ENCODE assay signal across 21 cellular contexts in genomic region chr3:37435572-37435971, GRCh38. TPM values are rescaled to one million over a fixed set of nuclear protein-coding genes. Genes with fewer than 3 reads are reported as not detected.
A peak's percentile ranks its signal among the peaks of the same experiment; 100 is the strongest.
DNase-seq lines count a peak whose midpoint lies in the region; ATAC-seq, FAIRE-seq and TF ChIP-seq lines count a peak whose summit lies in the region.
"Had no signal": no experiment of that assay in that cellular context is flagged by ENCODE, and none has a peak within 500 bp of the region (broad histone marks: within the 10 kb centered on the region; RNA-seq: fewer than 3 reads in every experiment).

No MANE protein-coding gene starts in this region.

- TF ChIP-seq POLR2A in K562 (conservative IDR thresholded peaks at IDR 0.05): no peak

- H2AK5ac ChIP-seq in mesendoderm (ENCODE audit: low read length): no peak overlapping the region

- no peak overlapping the region for H4K5ac ChIP-seq in mesendoderm (ENCODE audit: low read length)

- 7% methylated on average over 4 of the region's 4 CpGs for WGBS in K562 (ENCODE audit: insufficient coverage, low coverage, missing lambda C conversion rate)
- WGBS in mesendoderm (ENCODE audit: extremely low coverage, insufficient coverage, low lambda C conversion rate): no CpG with 5 or more reads among the region's 4 CpGs

- DNase-seq in H7 (peak; percentile 32), K562 (ENCODE audit: extremely low read depth in 1 of 4, low spot score in 3 of 4) (peak in 2 of 4 experiments; percentile 57), mesendoderm (peak; percentile 72)
- DNase-seq in stimulated activated CD4-positive, alpha-beta T cell treated with anti-CD3 and anti-CD28 coated beads, Interleukin-4, amount 100 ng/mL, for 4 hours: no peak
- DNase-seq: BE2C, DMS53, MM.1S, NCI-H1092 treated with DMSO at 0.1 percent for 48 hours, NCI-H1436 treated with DMSO at 0.1 percent for 48 hours, NCI-H1930, NCI-H2227 treated with DMSO at 0.1 percent for 48 hours, NCI-H510A, NCI-H774, SHP77, SW 1271 had no signal

- H3K4ac ChIP-seq in mesendoderm (ENCODE audit: low read depth, low read length): no peak overlapping the region

- 0 out of 4 replicates have a peak, but pooled peaks of 1 of the 2 experiments have one; percentile 12 for TF ChIP-seq RAD21 in K562 (CRISPR knock-in tag; conservative IDR thresholded peaks at IDR 0.05 in 1 of 2, IDR thresholded peaks at IDR 0.05 in 1 of 2)

- no TSS peak for BruUV-seq in K562 (replicated peaks; lab: Mats Ljungman, UMichigan)

- H3K9me1 ChIP-seq in K562 (ENCODE audit: control insufficient read depth, insufficient read depth, low read length): no peaks in the 10 kb centered on the region

- no peak overlapping the region for H2BK5ac ChIP-seq in mesendoderm (ENCODE audit: low read length)

- no peak overlapping the region for H4K8ac ChIP-seq in mesendoderm (ENCODE audit: low read depth, low read length)

- H3K36me3 ChIP-seq in H7 (replicated peaks; ENCODE audit: control insufficient read depth, insufficient read depth, low read length): no peaks in the 10 kb centered on the region
- no peaks in the 10 kb centered on the region for H3K36me3 ChIP-seq in Loucy (ENCODE audit: insufficient read depth, low read length)
- no peaks in the 10 kb centered on the region for H3K36me3 ChIP-seq in K562 (ENCODE audit: control insufficient read depth, insufficient read depth, low read length)
- H3K36me3 ChIP-seq in mesendoderm (ENCODE audit: control insufficient read depth, insufficient read depth, low read length): no peaks in the 10 kb centered on the region
- H3K36me3 ChIP-seq: BE2C had no signal

- no peak overlapping the region for H2BK120ac ChIP-seq in mesendoderm (ENCODE audit: low read depth, low read length)

- in situ Hi-C loops in K562 (cut with MboI): no loop called here

- peak; percentile 52 for FAIRE-seq in K562 (lab: Jason Lieb, UNC)
- FAIRE-seq: D721Med had no signal

- no peaks in the 10 kb centered on the region for H3K79me1 ChIP-seq in mesendoderm (ENCODE audit: low read length)

- H3K56ac ChIP-seq in mesendoderm (ENCODE audit: low read length): no peak overlapping the region

- POLR2A ChIA-PET in K562 (lab: Yijun Ruan, JAX): interaction anchor here (0.6 kb wide), 1 partner anchor 48 kb away, joined by 3 read pairs; no protein-coding TSS in a partner anchor

- H3F3A ChIP-seq in Loucy (ENCODE audit: low read depth): no peaks in the 10 kb centered on the region

- H3K79me2 ChIP-seq in Loucy (ENCODE audit: insufficient read depth, low read length) (no peaks in the 10 kb centered on the region), K562 (ENCODE audit: control insufficient read depth, insufficient read depth, low read length) (no peaks in the 10 kb centered on the region), mesendoderm (ENCODE audit: control insufficient read depth, insufficient read depth, low read length) (no peaks in the 10 kb centered on the region)

- H3K18ac ChIP-seq in mesendoderm (ENCODE audit: low read length): no peak overlapping the region

- no peak overlapping the region for H3K27ac ChIP-seq in K562 (ENCODE audit: extremely low read depth, low read depth, low read length)
- H3K27ac ChIP-seq in mesendoderm (ENCODE audit: low read depth, low read length): no peak overlapping the region

- no peaks in the 10 kb centered on the region for H3K9me3 ChIP-seq in Loucy (ENCODE audit: insufficient read depth, low read depth, low read length)
- no peaks in the 10 kb centered on the region for H3K9me3 ChIP-seq in K562 (replicated peaks; ENCODE audit: control insufficient read depth, insufficient read depth, low read depth, low read length)
- H3K9me3 ChIP-seq: BE2C had no signal

- H4K20me1 ChIP-seq in Loucy (ENCODE audit: insufficient read depth, low read length, poor library complexity, severe bottlenecking): no peaks in the 10 kb centered on the region
- no peaks in the 10 kb centered on the region for H4K20me1 ChIP-seq in K562 (replicated peaks; ENCODE audit: control insufficient read depth, insufficient read depth, low read length)

- no peak overlapping the region for H2BK15ac ChIP-seq in mesendoderm (replicated peaks; ENCODE audit: low read depth)

- peaks cover 8% of the 10 kb centered on the region for H3K4me1 ChIP-seq in Loucy (ENCODE audit: insufficient read depth, low read length, poor library complexity, severe bottlenecking)
- no peaks in the 10 kb centered on the region; a peak in 1 of 5 replicates for H3K4me1 ChIP-seq in K562 (replicated peaks in 1 of 2; ENCODE audit: control insufficient read depth in 2 of 2, insufficient read depth in 2 of 2, low read length in 2 of 2)
- no peaks in the 10 kb centered on the region for H3K4me1 ChIP-seq in mesendoderm (ENCODE audit: control insufficient read depth, low read depth, low read length)
- H3K4me1 ChIP-seq: BE2C had no signal

- H3K27me3 ChIP-seq in H7 (ENCODE audit: control insufficient read depth, insufficient read depth, low read length): no peaks in the 10 kb centered on the region
- H3K27me3 ChIP-seq in Loucy (ENCODE audit: insufficient read depth, low read length, poor library complexity, severe bottlenecking): no peaks in the 10 kb centered on the region
- no peaks in the 10 kb centered on the region for H3K27me3 ChIP-seq in K562 (ENCODE audit: control insufficient read depth in 2 of 2, insufficient read depth in 2 of 2, low read length in 2 of 2)
- no peaks in the 10 kb centered on the region for H3K27me3 ChIP-seq in mesendoderm (ENCODE audit: insufficient read depth, low read length, poor library complexity)
- H3K27me3 ChIP-seq: BE2C had no signal

- no peak overlapping the region; the same call in 1 of the 2 replicates for H2AFZ ChIP-seq in Loucy (ENCODE audit: low read length)
- no peak overlapping the region for H2AFZ ChIP-seq in K562 (ENCODE audit: low read depth, low read length)

- CTCF ChIA-PET in K562 (lab: Yijun Ruan, JAX; ENCODE audit: low intra/inter-chr PET ratio): no interaction called here

- H3K4me2 ChIP-seq in Loucy (ENCODE audit: low read depth, low read length, poor library complexity, severe bottlenecking): no peak overlapping the region
- no peak overlapping the region for H3K4me2 ChIP-seq in K562 (ENCODE audit: insufficient read depth, low read length)
- no peak overlapping the region for H3K4me2 ChIP-seq in mesendoderm (ENCODE audit: low read length)

- no peaks in the 10 kb centered on the region for H3K9me2 ChIP-seq in Loucy (replicated peaks; ENCODE audit: low read depth, low read length)

- TF ChIP-seq CTCF in Loucy (conservative IDR thresholded peaks at IDR 0.05; ENCODE audit: low read length) (peak; percentile 56), K562 (IDR thresholded peaks at IDR 0.05 in 2 of 3, conservative IDR thresholded peaks at IDR 0.05 in 1 of 3; ENCODE audit: insufficient read depth in 2 of 3, low read depth in 1 of 3, low read length in 3 of 3) (peak; percentile 28 to 49 (median 29); a peak in 4 of 6 replicates)

- intact Hi-C loops in K562 (cut with micrococcal nuclease): no loop called here

- H3K4me3 ChIP-seq in H7 (ENCODE audit: insufficient read depth, low read depth, low read length) (no peak overlapping the region), Loucy (ENCODE audit: low read length, poor library complexity, severe bottlenecking) (no peak overlapping the region), K562 (no peak overlapping the region), mesendoderm (ENCODE audit: low read length) (no peak overlapping the region)

- H3K9ac ChIP-seq in Loucy (ENCODE audit: low read depth, low read length, poor library complexity, severe bottlenecking) (no peak overlapping the region), K562 (ENCODE audit: insufficient read depth in 1 of 2, low read depth in 2 of 2, low read length in 2 of 2) (no peak overlapping the region), mesendoderm (ENCODE audit: low read length) (no peak overlapping the region)

- peak; percentile 97 for ATAC-seq in K562
- no peak for ATAC-seq in GM19455 (IDR thresholded peaks at IDR 0.05; ENCODE audit: unreplicated experiment)
- ATAC-seq in HG02970 (IDR thresholded peaks at IDR 0.05; ENCODE audit: low FRiP score, unreplicated experiment): no peak

- no peak overlapping the region for H3K23ac ChIP-seq in mesendoderm (ENCODE audit: low read length)

- no peak for TF ChIP-seq EP300 in K562 (IDR thresholded peaks at IDR 0.05; ENCODE audit: low read length)

TF ChIP-seq in K562, 482 proteins besides CTCF, POLR2A, EP300 and RAD21 (continues in another document):
- TF ChIP-seq CBX5 (IDR thresholded peaks at IDR 0.05; ENCODE audit: borderline replicate concordance, low read depth): peak; percentile 45; the same call in 1 of the 2 replicates
- no peak for TF ChIP-seq NUFIP1 (IDR thresholded peaks at IDR 0.05; ENCODE audit: partially characterized antibody)

RNA-seq across cellular contexts. Expression of gene ITGA9, which starts 16.4 kb away (rescaled TPM):
- total RNA-seq in H7 (2014; rRNA removed; shearing (Covaris generic)): 4.3 and 8.3 TPM in 2 replicates
- 0.12 and 0.35 TPM in 2 replicates for total RNA-seq in K562 (2011; cell fraction: chromatin; rRNA removed; ENCODE audit: low replicate concordance)
- total RNA-seq in K562 (2011; cell fraction: nucleolus; rRNA removed): 0.17 TPM in 1 of 2 replicates, not detected in the other
- total RNA-seq in K562 (2011; cell fraction: nucleoplasm; rRNA removed): not detected in 2 replicates
- not detected in 2 replicates for total RNA-seq in K562 (2014; rRNA removed)
- total RNA-seq in K562 (2014; rRNA removed; fragmentation: Illumina TruSeq; extraction: Trizol): not detected in 2 replicates
- total RNA-seq in K562 (2015; rRNA removed; fragmentation: Illumina TruSeq; extraction: Trizol): not detected in 2 replicates
- total RNA-seq in K562 (2021): 0.16 and 0.31 TPM in 2 replicates
- polyA plus RNA-seq in K562 (2011; rRNA removed): 0.03 and 0.08 TPM in 2 replicates
- polyA plus RNA-seq in K562 (2011; cell fraction: cytosol; rRNA removed): 0.01 TPM in 2 replicates
- polyA plus RNA-seq in K562 (2011; cell fraction: nucleus; rRNA removed): 0.20 TPM in 1 of 2 replicates, not detected in the other
- 0.06 and 0.12 TPM in 2 replicates for polyA plus RNA-seq in K562 (2012)
- 0.03 TPM in 1 of 2 replicates, not detected in the other for polyA plus RNA-seq in K562 (2014; fragmentation: Illumina TruSeq; extraction: Trizol)
- polyA plus RNA-seq in K562 (2014; fragmentation: Nextera tagmentation; extraction: Ambion mirVana): not detected
- polyA plus RNA-seq in K562 (2014; rRNA removed): not detected in 2 replicates
- 0.07 and 0.12 TPM in 2 replicates for polyA minus RNA-seq in K562 (2011; rRNA and poly(A)+ RNA removed)
- polyA minus RNA-seq in K562 (2011; cell fraction: cytosol; rRNA and poly(A)+ RNA removed): 0.38 TPM in 1 of 2 replicates, not detected in the other
- 0.13 TPM in 1 of 2 replicates, not detected in the other for polyA minus RNA-seq in K562 (2011; cell fraction: nucleus; rRNA and poly(A)+ RNA removed)
- polyA plus RNA-seq in mesendoderm (2013, experiment 1 of 2): 7.7 TPM
- polyA plus RNA-seq in mesendoderm (2013, experiment 2 of 2): 7.4 TPM
- total RNA-seq: LHCN-M2 had no signal
- polyA plus RNA-seq: IgD-negative memory B cell had no signal

Comparison
In these comparisons a context has a peak if more than half of its experiments do, and no peak if none do; other contexts are left out.
1. DNase-seq: peak in H7 (single experiment) and mesendoderm (single experiment); none in stimulated activated CD4-positive, alpha-beta T cell treated with anti-CD3 and anti-CD28 coated beads, Interleukin-4, amount 100 ng/mL, for 4 hours (0 of 2).